In the genomic region with DNA sequence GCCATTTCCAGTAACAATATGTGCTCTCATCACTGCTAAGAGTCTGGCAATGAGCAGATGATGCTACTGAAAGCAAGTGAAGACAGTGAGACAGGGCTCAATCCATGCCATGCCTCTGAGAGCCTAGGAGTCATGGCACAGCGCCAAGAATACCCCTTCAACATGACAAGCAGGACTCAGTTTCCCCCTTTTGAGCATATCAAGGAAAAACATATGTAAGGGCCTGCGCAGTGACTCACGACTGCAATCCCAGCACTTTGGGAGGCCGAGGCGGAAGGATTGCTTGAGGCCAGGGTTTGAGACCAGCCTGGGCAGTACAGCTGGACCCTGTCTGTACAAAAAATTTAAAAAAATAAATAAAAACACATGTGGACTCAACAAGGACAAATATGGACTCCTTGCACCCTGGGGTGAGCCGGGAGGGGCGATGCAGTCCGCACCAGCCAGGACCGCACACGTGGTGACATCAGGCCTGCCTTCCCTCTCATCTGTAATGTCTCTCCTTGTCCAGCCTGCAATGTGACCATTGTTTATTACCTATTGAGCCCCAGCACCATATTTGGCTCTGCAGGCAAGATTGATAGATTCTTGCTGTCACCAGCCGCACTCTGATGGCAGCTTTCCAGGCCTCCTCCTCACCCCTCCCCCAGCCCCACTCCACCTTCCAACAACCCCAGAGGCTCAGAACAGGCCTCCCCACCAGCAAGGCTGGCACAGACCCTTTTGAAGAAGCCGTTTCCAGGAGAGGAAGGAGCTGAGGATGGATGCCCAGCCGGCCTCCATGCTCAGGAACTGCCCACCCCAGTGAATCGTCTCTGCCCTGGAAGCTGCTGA, we compare ENCODE assay signal across 11 cellular contexts. TPM values are rescaled to one million over a fixed set of nuclear protein-coding genes. Genes with fewer than 3 reads are reported as not detected.
DNase-seq lines count a peak whose midpoint lies in the region; ATAC-seq, FAIRE-seq and TF ChIP-seq lines count a peak whose summit lies in the region.
"Had no signal": no experiment of that assay in that cellular context is flagged by ENCODE, and none has a peak within 500 bp of the region (broad histone marks: within the 10 kb centered on the region; RNA-seq: fewer than 3 reads in every experiment).

No MANE protein-coding gene starts in this region.

- no peaks in the 10 kb centered on the region for H3K36me3 Mint-ChIP-seq in nephron (ENCODE audit: low read depth)

- peak overlapping the region; percentile 58 for H2AFZ ChIP-seq in K562 (ENCODE audit: low read depth, low read length)

- H3K4me3 Mint-ChIP-seq in nephron: no peak overlapping the region

- H3K27me3 ChIP-seq in K562 (ENCODE audit: control insufficient read depth in 2 of 2, insufficient read depth in 2 of 2, low read length in 2 of 2) (no peaks in the 10 kb centered on the region), foreskin keratinocyte (no peaks in the 10 kb centered on the region)
- H3K27me3 ChIP-seq: ascending aorta had no signal

- CTCF ChIA-PET in K562 (lab: Yijun Ruan, JAX; ENCODE audit: low intra/inter-chr PET ratio): no interaction called here

- intact Hi-C loops in K562 (cut with micrococcal nuclease): no loop called here

- ATAC-seq in K562: peak; percentile 88
- no peak for ATAC-seq in foreskin keratinocyte

- no peaks in the 10 kb centered on the region for H3K36me3 ChIP-seq in K562 (ENCODE audit: control insufficient read depth, insufficient read depth, low read length)
- H3K36me3 ChIP-seq: ascending aorta had no signal

- H3K4me3 ChIP-seq in K562: no peak overlapping the region
- H3K4me3 ChIP-seq: ascending aorta had no signal

- 0 out of 2 replicates have a peak overlapping the region, but pooled peaks have one; percentile 17 for H3K4me2 ChIP-seq in K562 (ENCODE audit: insufficient read depth, low read length)

- TF ChIP-seq EP300 in K562 (IDR thresholded peaks at IDR 0.05; ENCODE audit: low read length): peak; percentile 85

- H3K27ac Mint-ChIP-seq in nephron: peak overlapping the region; percentile 85 to 96 (median 93)

- POLR2A ChIA-PET in K562 (lab: Yijun Ruan, JAX): interaction anchor here (0.7 to 4.9 kb wide), 7 partner anchors 10 to 56 kb away, joined by 3 to 37 read pairs (median 4); no protein-coding TSS in a partner anchor

- H4K20me1 ChIP-seq in K562 (replicated peaks; ENCODE audit: control insufficient read depth, insufficient read depth, low read length): no peaks in the 10 kb centered on the region

- H3K9me3 ChIP-seq in K562 (replicated peaks; ENCODE audit: control insufficient read depth, insufficient read depth, low read depth, low read length): no peaks in the 10 kb centered on the region
- H3K9me3 ChIP-seq: ascending aorta had no signal

- no peaks in the 10 kb centered on the region for H3K9me3 Mint-ChIP-seq in nephron

- peak in 1 of 2 experiments; percentile 27; a peak in 3 of 4 replicates for TF ChIP-seq RAD21 in K562 (CRISPR knock-in tag; conservative IDR thresholded peaks at IDR 0.05 in 1 of 2, IDR thresholded peaks at IDR 0.05 in 1 of 2)

- peaks cover 4% of the 10 kb centered on the region for H3K27me3 Mint-ChIP-seq in nephron (ENCODE audit: low read depth)

- FAIRE-seq in K562 (lab: Jason Lieb, UNC) (peak; percentile 66), H54 (lab: Jason Lieb, UNC) (no peak)

- in situ Hi-C loops in K562 (cut with MboI): no loop called here

- H3K27ac ChIP-seq in K562 (ENCODE audit: extremely low read depth, low read depth, low read length) (peak overlapping the region; percentile 60; the same call in 1 of the 3 replicates), foreskin keratinocyte (no peak overlapping the region)

- WGBS in K562 (ENCODE audit: insufficient coverage, low coverage, missing lambda C conversion rate): 34% methylated on average over 14 of the region's 14 CpGs

- no TSS peak for BruUV-seq in K562 (replicated peaks; lab: Mats Ljungman, UMichigan)

- peaks cover 32% of the 10 kb centered on the region for H3K4me1 Mint-ChIP-seq in nephron

- peak overlapping the region in 1 of 2 experiments; percentile 70; a peak in 2 of 4 replicates for H3K9ac ChIP-seq in K562 (ENCODE audit: insufficient read depth in 1 of 2, low read depth in 2 of 2, low read length in 2 of 2)

- DNase-seq in COLO668 (lab: John Stamatoyannopoulos, UW; ENCODE audit: unreplicated experiment) (peak; percentile 31), M059J (ENCODE audit: low read depth) (peak; percentile 19), K562 (ENCODE audit: extremely low read depth in 1 of 4, low spot score in 3 of 4) (peak; percentile 56 to 89 (median 71)), foreskin keratinocyte (no peak), H54 (ENCODE audit: insufficient read length, low spot score) (no peak), GM03348 (ENCODE audit: low spot score) (no peak), OCI-M2 (lab: John Stamatoyannopoulos, UW; ENCODE audit: unreplicated experiment) (no peak)
- DNase-seq: activated CD8-positive, alpha-beta memory T cell treated with anti-CD3 and anti-CD28 coated beads, Interleukin-2, amount 50 U/mL, for 48 hours; NCI-H187 had no signal

- TF ChIP-seq POLR2A in K562 (conservative IDR thresholded peaks at IDR 0.05) (no peak), H54 (IDR thresholded peaks at IDR 0.05; ENCODE audit: low read depth, low read length) (no peak)

- TF ChIP-seq CTCF in K562 (IDR thresholded peaks at IDR 0.05 in 2 of 3, conservative IDR thresholded peaks at IDR 0.05 in 1 of 3; ENCODE audit: insufficient read depth in 2 of 3, low read depth in 1 of 3, low read length in 3 of 3) (no peak), nephron (IDR thresholded peaks at IDR 0.05; ENCODE audit: unreplicated experiment in 3 of 3) (no peak), foreskin keratinocyte (conservative IDR thresholded peaks at IDR 0.05) (no peak)

- H3K4me1 ChIP-seq in K562 (replicated peaks in 1 of 2; ENCODE audit: control insufficient read depth in 2 of 2, insufficient read depth in 2 of 2, low read length in 2 of 2): peaks cover 35 to 54% of the 10 kb centered on the region in 2 experiments
- H3K4me1 ChIP-seq in foreskin keratinocyte: no peaks in the 10 kb centered on the region

- no peaks in the 10 kb centered on the region for H3K79me2 ChIP-seq in K562 (ENCODE audit: control insufficient read depth, insufficient read depth, low read length)

- no peaks in the 10 kb centered on the region for H3K9me1 ChIP-seq in K562 (ENCODE audit: control insufficient read depth, insufficient read depth, low read length)

TF ChIP-seq in K562, 482 proteins besides CTCF, POLR2A, EP300 and RAD21 (continues in another document):
- TF ChIP-seq ZBED1 (IDR thresholded peaks at IDR 0.05): no peak
- TF ChIP-seq ZSCAN32 (CRISPR knock-in tag; IDR thresholded peaks at IDR 0.05): no peak
- no peak for TF ChIP-seq ZNF280B (CRISPR knock-in tag; IDR thresholded peaks at IDR 0.05)
- no peak for TF ChIP-seq TCF7L2 (IDR thresholded peaks at IDR 0.05; ENCODE audit: low read depth, low read length)
- TF ChIP-seq HOXB6 (CRISPR knock-in tag; IDR thresholded peaks at IDR 0.05; ENCODE audit: borderline replicate concordance): no peak

RNA-seq across cellular contexts. Expression of gene IRF2BP2, which starts 55.3 kb away (rescaled TPM):
- 49.0 and 84.1 TPM in 2 replicates for total RNA-seq in M059J (2014; rRNA removed; shearing (Covaris generic))
- 23.6 and 29.2 TPM in 2 replicates for total RNA-seq in K562 (2011; cell fraction: chromatin; rRNA removed; ENCODE audit: low replicate concordance)
- 17.0 and 26.0 TPM in 2 replicates for total RNA-seq in K562 (2011; cell fraction: nucleolus; rRNA removed)
- 17.2 and 26.8 TPM in 2 replicates for total RNA-seq in K562 (2011; cell fraction: nucleoplasm; rRNA removed)
- total RNA-seq in K562 (2014; rRNA removed) (24.4 and 38.8 TPM in 2 replicates), K562 (2014; rRNA removed; fragmentation: Illumina TruSeq; extraction: Trizol) (18.4 and 22.1 TPM in 2 replicates), K562 (2015; rRNA removed; fragmentation: Illumina TruSeq; extraction: Trizol) (35.3 and 39.1 TPM in 2 replicates), K562 (2021) (68.4 and 68.6 TPM in 2 replicates), foreskin keratinocyte (103 and 108 TPM in 2 replicates)
- polyA plus RNA-seq in K562 (2011; rRNA removed) (7.7 and 18.0 TPM in 2 replicates), K562 (2014; fragmentation: Illumina TruSeq; extraction: Trizol) (47.0 and 60.0 TPM in 2 replicates), K562 (2014; fragmentation: Nextera tagmentation; extraction: Ambion mirVana) (10 to 100 TPM; 11.4 to 18.2 TPM), K562 (2014; rRNA removed) (19.0 and 30.4 TPM in 2 replicates), foreskin keratinocyte (42.9 and 52.8 TPM in 2 replicates)
- 12.4 and 22.0 TPM in 2 replicates for polyA plus RNA-seq in K562 (2011; cell fraction: cytosol; rRNA removed)
- polyA plus RNA-seq in K562 (2011; cell fraction: nucleus; rRNA removed): 73.6 and 97.0 TPM in 2 replicates
- 38.3 and 116 TPM in 2 replicates for polyA plus RNA-seq in K562 (2012)
- polyA minus RNA-seq in K562 (2011; rRNA and poly(A)+ RNA removed): 10.8 and 16.9 TPM in 2 replicates
- 43.5 and 61.6 TPM in 2 replicates for polyA minus RNA-seq in K562 (2011; cell fraction: cytosol; rRNA and poly(A)+ RNA removed)
- polyA minus RNA-seq in K562 (2011; cell fraction: nucleus; rRNA and poly(A)+ RNA removed): 22.5 and 41.3 TPM in 2 replicates

Comparison
In these comparisons a context has a peak if more than half of its experiments do, and no peak if none do; other contexts are left out.
1. DNase-seq: peak in COLO668 (single experiment), M059J (single experiment) and K562 (4 of 4); none in foreskin keratinocyte (0 of 2), H54 (single experiment), GM03348 (single experiment) and OCI-M2 (single experiment).